Comparison of ENCODE assay signal across 9 cellular contexts in the genomic region with DNA sequence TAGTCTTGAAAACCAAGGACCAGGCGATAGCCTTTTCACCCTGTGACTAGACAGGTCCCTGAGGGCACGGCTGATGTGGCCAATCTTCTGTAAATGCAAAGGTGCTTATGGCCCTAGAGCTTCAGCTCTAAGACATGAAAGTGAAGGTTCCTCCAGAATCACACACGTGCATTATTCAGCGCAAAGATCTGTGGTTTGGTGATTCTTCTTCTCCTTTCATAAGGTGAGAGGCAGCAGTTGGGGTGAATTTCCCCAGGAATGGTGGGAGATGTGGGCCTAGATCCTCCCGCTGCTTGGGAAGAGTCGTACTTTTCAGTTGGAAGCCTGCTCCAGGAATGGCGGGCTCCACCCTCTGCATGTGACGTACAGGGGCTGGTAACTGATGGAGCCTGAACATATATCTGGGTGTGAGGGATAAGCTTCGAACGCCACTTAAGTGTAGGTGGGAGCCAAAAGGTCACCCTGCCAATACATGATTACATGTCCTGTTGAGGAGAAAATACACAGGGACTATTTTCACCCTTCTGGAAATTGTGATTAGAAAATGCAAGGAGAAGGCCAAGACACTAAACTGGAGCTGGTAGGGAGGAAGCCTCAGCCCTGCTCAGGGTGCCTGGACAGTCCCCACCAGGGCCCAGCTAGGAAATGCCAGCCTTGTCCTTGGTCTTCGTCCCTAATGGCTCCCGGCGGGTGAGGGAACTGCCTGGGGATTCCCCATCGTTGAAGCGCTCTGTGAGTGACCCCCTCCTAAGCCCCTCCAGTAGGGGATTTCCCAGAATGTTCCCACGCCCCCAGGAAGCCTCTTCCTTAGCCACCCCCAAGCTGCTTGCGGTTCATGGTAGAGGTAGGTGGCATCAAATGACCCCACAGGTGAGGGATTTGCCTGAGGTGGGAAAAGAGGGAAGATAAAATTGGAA. TPM values are rescaled to one million over a fixed set of nuclear protein-coding genes. Genes with fewer than 3 reads are reported as not detected.
DNase-seq lines count a peak whose midpoint lies in the region; ATAC-seq, FAIRE-seq and TF ChIP-seq lines count a peak whose summit lies in the region.
"Had no signal": no experiment of that assay in that cellular context is flagged by ENCODE, and none has a peak within 500 bp of the region (broad histone marks: within the 10 kb centered on the region; RNA-seq: fewer than 3 reads in every experiment).

No MANE protein-coding gene starts in this region.

- H3K79me2 ChIP-seq in astrocyte (ENCODE audit: insufficient read depth, low read length), result no peaks in the 10 kb centered on the region

- peaks cover 2% of the 10 kb centered on the region for H3K27me3 ChIP-seq in astrocyte (ENCODE audit: insufficient read depth, low read length)
- H3K27me3 ChIP-seq: tibial nerve had no signal

- H3K36me3 ChIP-seq in astrocyte (ENCODE audit: insufficient read depth, low read length), result no peaks in the 10 kb centered on the region
- H3K36me3 ChIP-seq: tibial nerve had no signal

- TF ChIP-seq CTCF in astrocyte (IDR thresholded peaks at IDR 0.05; ENCODE audit: insufficient read depth, low read depth, low read length), result no peak

- no peak for FAIRE-seq in astrocyte (lab: Jason Lieb, UNC)

- H3K27ac ChIP-seq in astrocyte (ENCODE audit: low read depth, low read length), result no peak overlapping the region
- H3K27ac ChIP-seq: tibial nerve had no signal

- peaks cover 2% of the 10 kb centered on the region for H3K4me1 Mint-ChIP-seq in astrocyte (ENCODE audit: low read depth, unreplicated experiment)

- H3K4me1 ChIP-seq in astrocyte (ENCODE audit: insufficient read depth, low read length), result no peaks in the 10 kb centered on the region

- no peak overlapping the region for H3K4me3 ChIP-seq in astrocyte (ENCODE audit: insufficient read depth, low read depth, low read length)
- H3K4me3 ChIP-seq: tibial nerve had no signal

- H4K20me1 ChIP-seq in astrocyte (ENCODE audit: insufficient read depth, low read length), result no peaks in the 10 kb centered on the region

- peak overlapping the region; percentile 40 for H3K4me3 Mint-ChIP-seq in astrocyte (ENCODE audit: unreplicated experiment)

- no peak overlapping the region for H3K4me2 ChIP-seq in astrocyte (ENCODE audit: low read length)

- H2AFZ ChIP-seq in astrocyte (ENCODE audit: low read depth, low read length), result no peak overlapping the region

- intact Hi-C loops in Right ventricle myocardium inferior (cut with DNase I), result no loop called here

- peaks cover 6% of the 10 kb centered on the region for H3K27me3 Mint-ChIP-seq in astrocyte (ENCODE audit: low read depth, unreplicated experiment)

- no peaks in the 10 kb centered on the region for H3K9me3 Mint-ChIP-seq in astrocyte (ENCODE audit: unreplicated experiment)

- peaks cover 3% of the 10 kb centered on the region for H3K36me3 Mint-ChIP-seq in astrocyte (ENCODE audit: low read depth, unreplicated experiment)

- H3K9me3 ChIP-seq in astrocyte (ENCODE audit: insufficient read depth, low read depth, low read length), result no peaks in the 10 kb centered on the region
- H3K9me3 ChIP-seq: tibial nerve had no signal

- H3K27ac Mint-ChIP-seq in astrocyte (ENCODE audit: unreplicated experiment), result no peak overlapping the region

- ATAC-seq in GM21367 (IDR thresholded peaks at IDR 0.05; ENCODE audit: unreplicated experiment) (peak; percentile 49), HG03469 (IDR thresholded peaks at IDR 0.05; ENCODE audit: unreplicated experiment) (peak; percentile 43), Right ventricle myocardium inferior (no peak)

- DNase-seq in COLO668 (lab: John Stamatoyannopoulos, UW; ENCODE audit: unreplicated experiment) (peak; percentile 19), astrocyte (ENCODE audit: low read depth) (no peak), Right ventricle myocardium inferior (ENCODE audit: missing footprints) (no peak), HuH-7 (ENCODE audit: low spot score) (no peak), HT-29 (ENCODE audit: low spot score) (no peak), DMS 273 (lab: John Stamatoyannopoulos, UW; ENCODE audit: unreplicated experiment) (no peak)

- no peak overlapping the region for H3K9ac ChIP-seq in astrocyte (ENCODE audit: low read length)

RNA-seq across cellular contexts. Expression of a gene that starts 17.6 kb away (rescaled TPM):
- total RNA-seq in astrocyte (not detected in 2 replicates), Right ventricle myocardium inferior (0.84 TPM)
- total RNA-seq in HT-29 (2014; rRNA removed; shearing (Covaris generic)), result 1.0 and 1.3 TPM in 2 replicates

RNA-seq across cellular contexts. Expression of a gene that starts 38.6 kb away (rescaled TPM):
- total RNA-seq in astrocyte, result 3.1 and 6.2 TPM in 2 replicates
- 3.4 TPM for total RNA-seq in Right ventricle myocardium inferior
- total RNA-seq in HT-29 (2014; rRNA removed; shearing (Covaris generic)), result 2.7 and 3.5 TPM in 2 replicates
